ENCODE assay signal across 25 cellular contexts in genomic region chr7:1475991-1476390, GRCh38.
"Had no signal": no experiment of that assay in that cellular context is flagged by ENCODE, and none has a peak within 500 bp of the region (broad histone marks: within the 10 kb centered on the region; RNA-seq: fewer than 3 reads in every experiment).

No MANE protein-coding gene starts in this region.

- FAIRE-seq: colon, islet of Langerhans, keratinocyte had no signal

- H3K4me2 ChIP-seq: hepatocyte had no signal

- H3K4me1 Mint-ChIP-seq: mesothelial cell of epicardium had no signal

- H3K4me3 Mint-ChIP-seq: mesothelial cell of epicardium had no signal

- H3K27ac ChIP-seq: coronary artery, dorsolateral prefrontal cortex, epithelial cell of prostate, esophagus squamous epithelium, gastroesophageal sphincter, heart left ventricle, hepatocyte, left lung, lower lobe of right lung had no signal

- H3K27ac Mint-ChIP-seq: mesothelial cell of epicardium had no signal

- H3K9me3 Mint-ChIP-seq: mesothelial cell of epicardium had no signal

- H3K79me2 ChIP-seq: hepatocyte had no signal

- H3K9me3 ChIP-seq: esophagus squamous epithelium, gastroesophageal sphincter, heart left ventricle, left lung, lower lobe of right lung, mucosa of descending colon had no signal

- H2AFZ ChIP-seq: hepatocyte had no signal

- DNase-seq: dermis blood vessel endothelial cell; dorsolateral prefrontal cortex; effector CD4-positive, alpha-beta T cell; effector memory CD4-positive, alpha-beta T cell; erythroblast; esophagus squamous epithelium; foreskin fibroblast; foreskin melanocyte; heart left ventricle; hypothalamus; left cardiac atrium; left lung; left ventricle myocardium superior; lower lobe of right lung; mesenchymal stem cell; mucosa of descending colon had no signal

- H3K4me3 ChIP-seq: coronary artery, dorsolateral prefrontal cortex, esophagus squamous epithelium, gastroesophageal sphincter, heart left ventricle, hepatocyte, left lung, lower lobe of right lung, mucosa of descending colon had no signal

- ATAC-seq: esophagus mucosa, gastroesophageal sphincter, heart left ventricle, left cardiac atrium, left lung, left ventricle myocardium superior, lower lobe of right lung, mucosa of descending colon had no signal

- H3K27me3 ChIP-seq: dorsolateral prefrontal cortex, esophagus squamous epithelium, gastroesophageal sphincter, heart left ventricle, hepatocyte, left lung had no signal
